ENCODE assay signal across 1 cellular context in the genomic region with DNA sequence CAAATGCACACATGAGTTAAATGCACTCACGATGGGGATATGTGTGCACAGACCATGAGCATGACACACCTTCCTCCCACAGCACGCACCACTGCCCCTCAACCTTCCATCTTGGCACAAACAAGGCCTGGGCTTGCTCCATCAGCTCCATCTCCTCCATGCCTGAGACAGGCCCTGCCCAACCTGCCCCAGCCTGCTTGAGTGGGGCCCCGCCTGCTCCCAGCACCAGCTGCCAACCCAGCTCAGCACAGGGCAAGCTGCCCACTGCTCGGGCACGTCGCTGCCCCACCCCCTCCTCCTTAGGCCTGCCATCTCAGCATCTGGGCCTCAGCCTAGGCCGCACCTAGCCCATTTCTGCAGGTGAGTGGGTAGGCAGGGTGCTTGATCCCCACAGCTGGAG.
TF ChIP-seq lines count a peak whose summit lies in the region.

No MANE protein-coding gene starts in this region.

TF ChIP-seq in H1, 55 proteins besides CTCF, POLR2A, EP300 and RAD21:
- TF ChIP-seq BCL11A (IDR thresholded peaks at IDR 0.05; ENCODE audit: low read depth in 2 of 2, low read length in 2 of 2) (no peak), TCF12 (IDR thresholded peaks at IDR 0.05; ENCODE audit: low read depth, low read length) (no peak), JUND (IDR thresholded peaks at IDR 0.05; ENCODE audit: low read length) (no peak), RNF2 (IDR thresholded peaks at IDR 0.05; ENCODE audit: borderline replicate concordance, low read depth, low read length, missing control alignments, poor library complexity, severe bottlenecking) (no peak), CHD1 (IDR thresholded peaks at IDR 0.05; ENCODE audit: low read depth, low read length) (no peak), TAF1 (IDR thresholded peaks at IDR 0.05; ENCODE audit: low read depth, low read length) (no peak), ATF2 (IDR thresholded peaks at IDR 0.05; ENCODE audit: low read length) (no peak), CEBPB (IDR thresholded peaks at IDR 0.05; ENCODE audit: low read depth, low read length) (no peak), RFX5 (IDR thresholded peaks at IDR 0.05; ENCODE audit: borderline replicate concordance, low read depth, low read length) (no peak), ASH2L (IDR thresholded peaks at IDR 0.05; ENCODE audit: low read length) (no peak), CBX5 (IDR thresholded peaks at IDR 0.05; ENCODE audit: low read depth, low read length) (no peak), POLR2AphosphoS5 (IDR thresholded peaks at IDR 0.05; ENCODE audit: low read depth, low read length) (no peak)
- TF ChIP-seq, protein P1, sequence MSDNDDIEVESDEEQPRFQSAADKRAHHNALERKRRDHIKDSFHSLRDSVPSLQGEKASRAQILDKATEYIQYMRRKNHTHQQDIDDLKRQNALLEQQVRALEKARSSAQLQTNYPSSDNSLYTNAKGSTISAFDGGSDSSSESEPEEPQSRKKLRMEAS (IDR thresholded peaks at IDR 0.05): no peak
TF ChIP-seq in H1: peak in this region for 0.
